19 cellular contexts compared by ENCODE assay signal in genomic region chr11:107821199-107821926, GRCh38. TPM values are rescaled to one million over a fixed set of nuclear protein-coding genes. Genes with fewer than 3 reads are reported as not detected.
DNase-seq lines count a peak whose midpoint lies in the region; ATAC-seq and TF ChIP-seq lines count a peak whose summit lies in the region.
"Had no signal": no experiment of that assay in that cellular context is flagged by ENCODE, and none has a peak within 500 bp of the region (broad histone marks: within the 10 kb centered on the region; RNA-seq: fewer than 3 reads in every experiment).

No MANE protein-coding gene starts in this region.

- no peak overlapping the region for H3K14ac ChIP-seq in H9 (ENCODE audit: insufficient read depth, low read length)

- no peak overlapping the region for H2AFZ ChIP-seq in H9 (ENCODE audit: low read length)

- H3K9me3 ChIP-seq in MG63, result no peaks in the 10 kb centered on the region
- no peaks in the 10 kb centered on the region for H3K9me3 ChIP-seq in lower lobe of right lung
- no peaks in the 10 kb centered on the region for H3K9me3 ChIP-seq in H9 (ENCODE audit: control insufficient read depth, low read depth, low read length)
- H3K9me3 ChIP-seq: Caco-2, right lobe of liver, testis had no signal

- H3K18ac ChIP-seq in H9 (ENCODE audit: insufficient read length, low read depth, low read length), result no peak overlapping the region

- H3K4me1 ChIP-seq in lower lobe of right lung (no peaks in the 10 kb centered on the region), H9 (ENCODE audit: insufficient read depth, low read length) (no peaks in the 10 kb centered on the region)
- H3K4me1 ChIP-seq: Caco-2, right lobe of liver, testis had no signal

- H3K27me3 ChIP-seq in MG63 (no peaks in the 10 kb centered on the region), lower lobe of right lung (ENCODE audit: low read depth) (no peaks in the 10 kb centered on the region), H9 (ENCODE audit: insufficient read depth, low read length) (no peaks in the 10 kb centered on the region)
- H3K27me3 ChIP-seq: right lobe of liver, testis had no signal

- no peak overlapping the region for H2BK120ac ChIP-seq in H9 (ENCODE audit: low read depth, low read length, poor library complexity, severe bottlenecking)

- H3K9me3 Mint-ChIP-seq in T-cell, result peaks cover 0 to 4% (median 0%) of the 10 kb centered on the region in 3 donors
- H3K9me3 Mint-ChIP-seq in H9, result no peaks in the 10 kb centered on the region
- H3K9me3 Mint-ChIP-seq: activated T-helper 1 cell treated with anti-CD3 and anti-CD28 coated beads, Interleukin-12 subunit alpha, Interleukin-12 subunit beta, Interleukin-2, Interleukin-4 antibody, amounts not matched to agents 30 ng/mL and 10 ng/mL and 1 ng/mL, durations not matched to agents 14 hours and 24 hours and 36 hours had no signal

- TF ChIP-seq CTCF in lower lobe of right lung (IDR thresholded peaks at IDR 0.05) (no peak), H9 (conservative IDR thresholded peaks at IDR 0.05) (no peak)

- DNase-seq in AG20443 (ENCODE audit: low spot score), result peak; percentile 41
- DNase-seq in MG63, result peak; percentile 65
- DNase-seq in dermis blood vessel endothelial cell, result peak; percentile 96
- DNase-seq in lower lobe of right lung, result no peak
- no peak for DNase-seq in T-cell
- DNase-seq in activated effector memory CD4-positive, alpha-beta T cell treated with Interleukin-2 at 50 U/mL for 16 hours, result no peak
- no peak for DNase-seq in activated CD4-positive, alpha-beta T cell treated with anti-CD3 and anti-CD28 coated beads for 48 hours
- no peak for DNase-seq in H9
- DNase-seq: AML-193; amniotic stem cell; Caco-2; islet precursor cell; NCI-H2081; NCI-H774; right lobe of liver; stimulated activated CD4-positive, alpha-beta T cell treated with anti-CD3 and anti-CD28 coated beads, Interleukin-4, amount 100 ng/mL, for 24 hours; testis had no signal

- H3K79me2 ChIP-seq in H9 (ENCODE audit: insufficient read depth, low read length), result no peaks in the 10 kb centered on the region

- H3K79me1 ChIP-seq in H9 (ENCODE audit: insufficient read depth, low read depth, low read length, poor library complexity, severe bottlenecking), result no peaks in the 10 kb centered on the region

- no peak overlapping the region for H3K4me3 ChIP-seq in MG63
- H3K4me3 ChIP-seq in lower lobe of right lung, result no peak overlapping the region
- H3K4me3 ChIP-seq: right lobe of liver, testis had no signal

- H2BK5ac ChIP-seq in H9 (ENCODE audit: insufficient read length, low read length), result no peak overlapping the region

- H2BK12ac ChIP-seq in H9 (ENCODE audit: insufficient read length, low read depth, low read length), result no peak overlapping the region

- no peak overlapping the region for H3T11ph ChIP-seq in H9 (ENCODE audit: low read length)

- no peaks in the 10 kb centered on the region; the same call in 1 of the 2 replicates for H3K36me3 ChIP-seq in MG63
- H3K36me3 ChIP-seq in lower lobe of right lung, result no peaks in the 10 kb centered on the region
- H3K36me3 ChIP-seq: right lobe of liver had no signal

- no peak overlapping the region for H2AK5ac ChIP-seq in H9 (ENCODE audit: insufficient read length, low read length)

- CTCF ChIA-PET in T-cell (lab: Charles Lee), result no interaction called here

- H3K36me3 Mint-ChIP-seq in T-cell, result peaks cover 3% of the 10 kb centered on the region
- H3K36me3 Mint-ChIP-seq in H9 (ENCODE audit: insufficient read depth in 1 of 3, low read depth in 3 of 3), result no peaks in the 10 kb centered on the region

- POLR2A ChIA-PET in T-cell (lab: Charles Lee), result interaction anchor here in 1 of 2 donors (0.5 to 0.6 kb wide), 2 partner anchors 19 to 229 kb away, joined by 3 to 5 read pairs; no protein-coding TSS in a partner anchor

- H3K4me3 Mint-ChIP-seq in T-cell (no peak overlapping the region), H9 (no peak overlapping the region)
- H3K4me3 Mint-ChIP-seq: activated T-helper 1 cell treated with anti-CD3 and anti-CD28 coated beads, Interleukin-12 subunit alpha, Interleukin-12 subunit beta, Interleukin-2, Interleukin-4 antibody, amounts not matched to agents 30 ng/mL and 10 ng/mL and 1 ng/mL, durations not matched to agents 14 hours and 24 hours and 36 hours had no signal

- H3K27ac ChIP-seq in lower lobe of right lung (peak overlapping the region; percentile 37), H9 (ENCODE audit: insufficient read length, low read depth, low read length) (no peak overlapping the region)
- H3K27ac ChIP-seq: right lobe of liver, testis, VCaP had no signal

- H3K27ac Mint-ChIP-seq in T-cell (no peak overlapping the region), H9 (no peak overlapping the region)
- H3K27ac Mint-ChIP-seq: activated T-helper 1 cell treated with anti-CD3 and anti-CD28 coated beads, Interleukin-12 subunit alpha, Interleukin-12 subunit beta, Interleukin-2, Interleukin-4 antibody, amounts not matched to agents 30 ng/mL and 10 ng/mL and 1 ng/mL, durations not matched to agents 14 hours and 24 hours and 36 hours had no signal

- H3K23me2 ChIP-seq in H9 (ENCODE audit: insufficient read length, low read depth, low read length, poor library complexity, severe bottlenecking), result no peaks in the 10 kb centered on the region

- WGBS in H9 (ENCODE audit: extremely low coverage, insufficient read length, low lambda C conversion rate), result no CpG with 5 or more reads among the region's 3 CpGs

- no peak overlapping the region for H4K91ac ChIP-seq in H9 (ENCODE audit: insufficient read length, low read depth, low read length)

- H2BK15ac ChIP-seq in H9 (ENCODE audit: low read depth, low read length), result no peak overlapping the region

- no peaks in the 10 kb centered on the region for H3K27me3 Mint-ChIP-seq in T-cell
- no peaks in the 10 kb centered on the region for H3K27me3 Mint-ChIP-seq in H9 (ENCODE audit: low read depth)

- H3K9ac ChIP-seq in H9 (ENCODE audit: extremely low read depth, insufficient read length, low read length), result no peak overlapping the region

- peak in 1 of 2 donors; percentile 11 for ATAC-seq in lower lobe of right lung
- no peak for ATAC-seq in T-cell (replicated peaks in 1 of 4)

- H4K5ac ChIP-seq in H9 (ENCODE audit: insufficient read length, low read depth, low read length), result no peak overlapping the region

- H4K20me1 ChIP-seq in H9 (ENCODE audit: control insufficient read depth, insufficient read depth, insufficient read length), result no peaks in the 10 kb centered on the region

- H4K8ac ChIP-seq in H9 (replicated peaks; ENCODE audit: insufficient read length, low read depth, low read length), result no peak overlapping the region

- H3K4me1 Mint-ChIP-seq in T-cell (peaks cover 0 to 4% (median 0%) of the 10 kb centered on the region in 3 donors), H9 (no peaks in the 10 kb centered on the region)

- no peak overlapping the region for H3K23ac ChIP-seq in H9 (ENCODE audit: insufficient read length, low read depth, low read length)

- H2BK20ac ChIP-seq in H9 (ENCODE audit: low read depth, low read length, poor library complexity, severe bottlenecking), result no peak overlapping the region

- intact Hi-C loops in lower lobe of right lung (cut with DNase I), result no loop called here

- no peak overlapping the region for H3K56ac ChIP-seq in H9 (ENCODE audit: insufficient read length, low read depth, low read length)

- H3K4ac ChIP-seq in H9 (ENCODE audit: low read depth, low read length), result no peak overlapping the region

- H3K4me2 ChIP-seq in H9 (ENCODE audit: insufficient read depth, insufficient read length, low read length), result no peak overlapping the region

RNA-seq across cellular contexts. Expression of gene SLC35F2, which starts 37.2 kb away (rescaled TPM):
- total RNA-seq in MG63 (2014; rRNA removed; shearing (Covaris generic); ENCODE audit: low replicate concordance), result 38.4 and 42.9 TPM in 2 replicates
- 58.5 and 74.1 TPM in 2 replicates for total RNA-seq in dermis blood vessel endothelial cell
- total RNA-seq in lower lobe of right lung, result 3.9 TPM
- total RNA-seq in T-cell, result 10 to 100 TPM in 2 of 5 donors, 1 to 10 TPM in 3; 2.9 to 10.9 (median 7.1) TPM
- total RNA-seq in H9 (2021), result 22.7 and 24.0 TPM in 2 replicates

Comparison
In these comparisons a context has a peak if more than half of its experiments do, and no peak if none do; other contexts are left out.
1. DNase-seq: peak in AG20443 (single experiment), MG63 (single experiment) and dermis blood vessel endothelial cell (single experiment); none in lower lobe of right lung (single experiment), T-cell (0 of 34), activated effector memory CD4-positive, alpha-beta T cell treated with Interleukin-2 at 50 U/mL for 16 hours (single experiment), activated CD4-positive, alpha-beta T cell treated with anti-CD3 and anti-CD28 coated beads for 48 hours (single experiment) and H9 (single experiment).